Comparison of ENCODE assay signal across 10 cellular contexts in genomic region chr17:55436224-55437164, GRCh38. TPM values are rescaled to one million over a fixed set of nuclear protein-coding genes. Genes with fewer than 3 reads are reported as not detected.
A peak's percentile ranks its signal among the peaks of the same experiment; 100 is the strongest.
DNase-seq lines count a peak whose midpoint lies in the region; ATAC-seq and TF ChIP-seq lines count a peak whose summit lies in the region.
"Had no signal": no experiment of that assay in that cellular context is flagged by ENCODE, and none has a peak within 500 bp of the region (broad histone marks: within the 10 kb centered on the region; RNA-seq: fewer than 3 reads in every experiment).

No MANE protein-coding gene starts in this region.

- TF ChIP-seq POLR2A in testis (IDR thresholded peaks at IDR 0.05), result no peak

- H3K36me3 ChIP-seq in testis (ENCODE audit: low read depth, missing control alignments), result no peaks in the 10 kb centered on the region
- H3K36me3 ChIP-seq: colonic mucosa had no signal

- H3K9me3 ChIP-seq in testis, result no peaks in the 10 kb centered on the region
- H3K9me3 ChIP-seq: colonic mucosa had no signal

- no peak overlapping the region for H3K4me3 ChIP-seq in testis
- H3K4me3 ChIP-seq: colonic mucosa had no signal

- peak overlapping the region; percentile 61 for H3K4me3 Mint-ChIP-seq in memory B cell

- peaks cover 15% of the 10 kb centered on the region for H3K4me1 ChIP-seq in testis

- no peak for TF ChIP-seq CTCF in testis (IDR thresholded peaks at IDR 0.05)

- peaks cover 25% of the 10 kb centered on the region for H3K4me1 Mint-ChIP-seq in memory B cell

- H3K27ac ChIP-seq in testis, result no peak overlapping the region
- H3K27ac ChIP-seq: colonic mucosa had no signal

- no peaks in the 10 kb centered on the region for H3K36me3 Mint-ChIP-seq in memory B cell

- WGBS in testis, 2 donors, result 89 to 93% methylated on average over 4 of the region's 4 CpGs

- peak overlapping the region; percentile 7 for H3K27ac Mint-ChIP-seq in memory B cell

- no peaks in the 10 kb centered on the region for H3K27me3 ChIP-seq in testis
- H3K27me3 ChIP-seq: colonic mucosa had no signal

- H3K27me3 Mint-ChIP-seq in memory B cell, result no peaks in the 10 kb centered on the region

- ATAC-seq in GM18858 (IDR thresholded peaks at IDR 0.05; ENCODE audit: unreplicated experiment), result peak; percentile 9
- ATAC-seq in GM21515 (IDR thresholded peaks at IDR 0.05; ENCODE audit: unreplicated experiment), result peak; percentile 21
- peak; percentile 15 for ATAC-seq in HG03342 (IDR thresholded peaks at IDR 0.05; ENCODE audit: unreplicated experiment)
- peak; percentile 3 for ATAC-seq in memory B cell (ENCODE audit: low read depth)
- ATAC-seq in HG03521 (IDR thresholded peaks at IDR 0.05; ENCODE audit: unreplicated experiment), result no peak

- DNase-seq in memory B cell (ENCODE audit: low spot score in 2 of 2) (no peak), posterior cingulate gyrus (no peak), testis (no peak)
- DNase-seq in activated effector memory CD4-positive, alpha-beta T cell treated with anti-CD3 and anti-CD28 coated beads, Interleukin-2, amount 50 U/mL, for 16 hours, result no peak
- DNase-seq: colonic mucosa; stimulated activated CD4-positive, alpha-beta T cell treated with anti-CD3 and anti-CD28 coated beads, Interleukin-12 subunit alpha, Interleukin-12 subunit beta, amount 100 ng/mL, for 4 hours had no signal

- no peaks in the 10 kb centered on the region for H3K9me3 Mint-ChIP-seq in memory B cell

- intact Hi-C loops in posterior cingulate gyrus (cut with DNase I) (no loop called here), testis (cut with DNase I; ENCODE audit: low total_unique reads) (no loop called here)

RNA-seq across cellular contexts. Expression of gene MMD, which starts 14.9 kb away (rescaled TPM):
- total RNA-seq in testis, result 10 to 100 TPM; 53.7 to 73.1 TPM
- 38.3 TPM for polyA plus RNA-seq in testis (ENCODE audit: insufficient read depth, low read depth, low replicate concordance)
